In genomic region chr5:107636555-107636954, GRCh38 we compare ENCODE assay signal across 1 cellular context.
TF ChIP-seq lines count a peak whose summit lies in the region.

No MANE protein-coding gene starts in this region.

TF ChIP-seq in GM23338, 12 proteins besides CTCF, POLR2A, EP300 and RAD21 (continued from another document):
- TF ChIP-seq NANOG (IDR thresholded peaks at IDR 0.05; ENCODE audit: borderline replicate concordance) (no peak), ETS1 (IDR thresholded peaks at IDR 0.05) (no peak), STAT1 (IDR thresholded peaks at IDR 0.05; ENCODE audit: unreplicated experiment) (no peak), EZH2 (IDR thresholded peaks at IDR 0.05; ENCODE audit: low read depth, unreplicated experiment) (no peak), ZNF331 (CRISPR knock-in tag; IDR thresholded peaks at IDR 0.05; ENCODE audit: low read depth) (no peak), ZNF462 (CRISPR knock-in tag; IDR thresholded peaks at IDR 0.05) (no peak), REST (IDR thresholded peaks at IDR 0.05; ENCODE audit: unreplicated experiment) (no peak), EZH2phosphoT487 (IDR thresholded peaks at IDR 0.05; ENCODE audit: unreplicated experiment) (no peak), ZNF114 (CRISPR knock-in tag; IDR thresholded peaks at IDR 0.05) (no peak), POLR2AphosphoS5 (IDR thresholded peaks at IDR 0.05; ENCODE audit: low read depth) (no peak)
